16 cellular contexts compared by ENCODE assay signal in genomic region chrX:20189171-20189570, GRCh38. TPM values are rescaled to one million over a fixed set of nuclear protein-coding genes. Genes with fewer than 3 reads are reported as not detected.
DNase-seq lines count a peak whose midpoint lies in the region; ATAC-seq and TF ChIP-seq lines count a peak whose summit lies in the region.
"Had no signal": no experiment of that assay in that cellular context is flagged by ENCODE, and none has a peak within 500 bp of the region (broad histone marks: within the 10 kb centered on the region; RNA-seq: fewer than 3 reads in every experiment).

No MANE protein-coding gene starts in this region.

- H3K36me3 ChIP-seq in CD8-positive, alpha-beta T cell (ENCODE audit: insufficient read depth, low read length) = peaks cover 3% of the 10 kb centered on the region
- H3K36me3 ChIP-seq in ascending aorta (peaks cover 0 to 25% of the 10 kb centered on the region in 2 donors), stomach (peaks cover 0 to 57% (median 44%) of the 10 kb centered on the region in 4 donors)

- no peak overlapping the region for H3K4me3 Mint-ChIP-seq in activated CD4-positive, alpha-beta T cell treated with anti-CD3 and anti-CD28 coated beads for 36 hours
- H3K4me3 Mint-ChIP-seq in activated CD4-positive, alpha-beta T cell treated with anti-CD3 and anti-CD28 coated beads, Interleukin-2, amount 10 ng/mL, durations not matched to agents 24 days and 14 days = no peak overlapping the region
- H3K4me3 Mint-ChIP-seq in CD8-positive, alpha-beta T cell = no peak overlapping the region
- no peak overlapping the region for H3K4me3 Mint-ChIP-seq in T-helper 17 cell
- H3K4me3 Mint-ChIP-seq: CD4-positive, CD25-positive, alpha-beta regulatory T cell had no signal

- no peaks in the 10 kb centered on the region for H3K4me1 ChIP-seq in CD8-positive, alpha-beta T cell (ENCODE audit: insufficient read depth, low read length)
- H3K4me1 ChIP-seq in ascending aorta (no peaks in the 10 kb centered on the region), stomach (no peaks in the 10 kb centered on the region)
- H3K4me1 ChIP-seq: HAP-1 had no signal

- no peaks in the 10 kb centered on the region for H3K4me1 Mint-ChIP-seq in activated CD4-positive, alpha-beta T cell treated with anti-CD3 and anti-CD28 coated beads for 36 hours
- no peaks in the 10 kb centered on the region for H3K4me1 Mint-ChIP-seq in activated CD4-positive, alpha-beta T cell treated with anti-CD3 and anti-CD28 coated beads, Interleukin-2, amount 10 ng/mL, durations not matched to agents 24 days and 14 days
- H3K4me1 Mint-ChIP-seq in CD8-positive, alpha-beta T cell (ENCODE audit: low read depth) = no peaks in the 10 kb centered on the region
- peaks cover 8% of the 10 kb centered on the region for H3K4me1 Mint-ChIP-seq in T-helper 17 cell
- H3K4me1 Mint-ChIP-seq: CD4-positive, CD25-positive, alpha-beta regulatory T cell had no signal

- no peaks in the 10 kb centered on the region for H3K27me3 Mint-ChIP-seq in activated CD4-positive, alpha-beta T cell treated with anti-CD3 and anti-CD28 coated beads for 36 hours
- no peaks in the 10 kb centered on the region for H3K27me3 Mint-ChIP-seq in activated CD4-positive, alpha-beta T cell treated with anti-CD3 and anti-CD28 coated beads, Interleukin-2, amount 10 ng/mL, durations not matched to agents 24 days and 14 days
- no peaks in the 10 kb centered on the region for H3K27me3 Mint-ChIP-seq in CD8-positive, alpha-beta T cell (ENCODE audit: low read depth)
- no peaks in the 10 kb centered on the region for H3K27me3 Mint-ChIP-seq in T-helper 17 cell
- H3K27me3 Mint-ChIP-seq: CD4-positive, CD25-positive, alpha-beta regulatory T cell had no signal

- no peaks in the 10 kb centered on the region for H3K9me3 ChIP-seq in CD8-positive, alpha-beta T cell (ENCODE audit: low read length)
- H3K9me3 ChIP-seq in T-helper 17 cell (ENCODE audit: control insufficient read depth, low read length, poor library complexity, severe bottlenecking) (no peaks in the 10 kb centered on the region), ascending aorta (no peaks in the 10 kb centered on the region), stomach (no peaks in the 10 kb centered on the region)
- H3K9me3 ChIP-seq: BLaER1 treated with 17β-estradiol and CSF1 and Interleukin-3, amounts not matched to agents 10 nM and 100 nM; HAP-1 had no signal

- H3K27me3 ChIP-seq in CD8-positive, alpha-beta T cell (ENCODE audit: insufficient read depth, low read length) = no peaks in the 10 kb centered on the region
- H3K27me3 ChIP-seq in ascending aorta (no peaks in the 10 kb centered on the region), stomach (no peaks in the 10 kb centered on the region)
- H3K27me3 ChIP-seq: BLaER1 treated with 17β-estradiol and CSF1 and Interleukin-3, amounts not matched to agents 10 nM and 100 nM had no signal

- POLR2A ChIA-PET in activated CD4-positive, alpha-beta T cell treated with anti-CD3 and anti-CD28 coated beads for 36 hours (lab: Charles Lee) = no interaction called here
- POLR2A ChIA-PET in CD8-positive, alpha-beta T cell (lab: Charles Lee) = interaction anchor here (0.7 kb wide), 1 partner anchor 317 kb away, joined by 3 read pairs; no protein-coding TSS in a partner anchor

- no peak overlapping the region for H3K4me3 ChIP-seq in CD8-positive, alpha-beta T cell (ENCODE audit: low read depth, low read length)
- H3K4me3 ChIP-seq in ascending aorta (no peak overlapping the region), stomach (no peak overlapping the region)
- H3K4me3 ChIP-seq: BLaER1 treated with 17β-estradiol and CSF1 and Interleukin-3, amounts not matched to agents 10 nM and 100 nM; HAP-1 had no signal

- no peak for DNase-seq in activated CD4-positive, alpha-beta T cell treated with anti-CD3 and anti-CD28 coated beads for 36 hours
- no peak for DNase-seq in activated CD4-positive, alpha-beta T cell treated with anti-CD3 and anti-CD28 coated beads, Interleukin-2, amount 10 ng/mL, durations not matched to agents 24 days and 14 days
- DNase-seq in CD8-positive, alpha-beta T cell = no peak
- DNase-seq in T-helper 17 cell = no peak
- DNase-seq in foreskin melanocyte = peak; percentile 79
- no peak for DNase-seq in GOT3 (lab: John Stamatoyannopoulos, UW)
- DNase-seq in ascending aorta (ENCODE audit: low spot score in 2 of 2) = no peak
- DNase-seq in stomach = no peak
- DNase-seq: ACHN; CD4-positive, CD25-positive, alpha-beta regulatory T cell; COR-L47; DMS153; DMS79 treated with DMSO at 0.1 percent for 48 hours; EL had no signal

- no peak for TF ChIP-seq CTCF in CD8-positive, alpha-beta T cell (IDR thresholded peaks at IDR 0.05)
- TF ChIP-seq CTCF in ascending aorta (IDR thresholded peaks at IDR 0.05) = no peak
- TF ChIP-seq CTCF in stomach (IDR thresholded peaks at IDR 0.05) = no peak

- ATAC-seq in activated CD4-positive, alpha-beta T cell treated with anti-CD3 and anti-CD28 coated beads for 36 hours = no peak
- ATAC-seq in CD8-positive, alpha-beta T cell = no peak
- ATAC-seq in T-helper 17 cell = no peak

- TF ChIP-seq EP300 in stomach (IDR thresholded peaks at IDR 0.05) = no peak

- CTCF ChIA-PET in activated CD4-positive, alpha-beta T cell treated with anti-CD3 and anti-CD28 coated beads for 36 hours (lab: Charles Lee) = interaction anchor here (0.6 kb wide), 1 partner anchor 726 kb away, joined by 3 read pairs; no protein-coding TSS in a partner anchor
- CTCF ChIA-PET in CD8-positive, alpha-beta T cell (lab: Charles Lee) = no interaction called here

- intact Hi-C loops in activated CD4-positive, alpha-beta T cell treated with anti-CD3 and anti-CD28 coated beads for 36 hours (cut with DNase I, micrococcal nuclease) = no loop called here
- intact Hi-C loops in activated CD4-positive, alpha-beta T cell treated with anti-CD3 and anti-CD28 coated beads, Interleukin-2, amount 10 ng/mL, durations not matched to agents 24 days and 14 days (cut with micrococcal nuclease) = no loop called here
- intact Hi-C loops in CD8-positive, alpha-beta T cell (cut with DNase I, micrococcal nuclease) = no loop called here
- intact Hi-C loops in ascending aorta (cut with DNase I) (no loop called here), stomach (cut with DNase I; ENCODE audit: low total_unique reads) (no loop called here)

- TF ChIP-seq POLR2A in stomach (IDR thresholded peaks at IDR 0.05) = no peak

- H3K9me3 Mint-ChIP-seq in activated CD4-positive, alpha-beta T cell treated with anti-CD3 and anti-CD28 coated beads for 36 hours (ENCODE audit: low read depth) = no peaks in the 10 kb centered on the region
- no peaks in the 10 kb centered on the region for H3K9me3 Mint-ChIP-seq in activated CD4-positive, alpha-beta T cell treated with anti-CD3 and anti-CD28 coated beads, Interleukin-2, amount 10 ng/mL, durations not matched to agents 24 days and 14 days
- H3K9me3 Mint-ChIP-seq in CD8-positive, alpha-beta T cell = no peaks in the 10 kb centered on the region

- H3K27ac ChIP-seq in CD8-positive, alpha-beta T cell (ENCODE audit: low read depth, low read length) = no peak overlapping the region
- no peak overlapping the region for H3K27ac ChIP-seq in ascending aorta
- no peak overlapping the region for H3K27ac ChIP-seq in stomach
- H3K27ac ChIP-seq: BLaER1 treated with 17β-estradiol and CSF1 and Interleukin-3, amounts not matched to agents 10 nM and 100 nM had no signal

- peak overlapping the region; percentile 7 for H3K27ac Mint-ChIP-seq in activated CD4-positive, alpha-beta T cell treated with anti-CD3 and anti-CD28 coated beads for 36 hours
- H3K27ac Mint-ChIP-seq in activated CD4-positive, alpha-beta T cell treated with anti-CD3 and anti-CD28 coated beads, Interleukin-2, amount 10 ng/mL, durations not matched to agents 24 days and 14 days = no peak overlapping the region
- H3K27ac Mint-ChIP-seq in CD8-positive, alpha-beta T cell = peak overlapping the region; percentile 64
- peak overlapping the region; percentile 53 for H3K27ac Mint-ChIP-seq in T-helper 17 cell
- H3K27ac Mint-ChIP-seq: CD4-positive, CD25-positive, alpha-beta regulatory T cell had no signal

- H3K36me3 Mint-ChIP-seq in activated CD4-positive, alpha-beta T cell treated with anti-CD3 and anti-CD28 coated beads for 36 hours (ENCODE audit: low read depth) = peaks cover 24% of the 10 kb centered on the region
- H3K36me3 Mint-ChIP-seq in activated CD4-positive, alpha-beta T cell treated with anti-CD3 and anti-CD28 coated beads, Interleukin-2, amount 10 ng/mL, durations not matched to agents 24 days and 14 days (ENCODE audit: low read depth) = peaks cover 35% of the 10 kb centered on the region
- H3K36me3 Mint-ChIP-seq in CD8-positive, alpha-beta T cell = peaks cover 45% of the 10 kb centered on the region
- H3K36me3 Mint-ChIP-seq in T-helper 17 cell (ENCODE audit: low read depth) = peaks cover 3% of the 10 kb centered on the region

RNA-seq across cellular contexts. Expression of gene EIF1AX, which starts 47.5 kb away (rescaled TPM):
- 100 to 1,000 TPM in 1 of 2 experiments, 10 to 100 TPM in 1; 81.7 to 140 TPM for total RNA-seq in activated CD4-positive, alpha-beta T cell treated with anti-CD3 and anti-CD28 coated beads for 36 hours
- 112 and 118 TPM in 2 replicates for total RNA-seq in activated CD4-positive, alpha-beta T cell treated with anti-CD3 and anti-CD28 coated beads, Interleukin-2, amount 10 ng/mL, durations not matched to agents 24 days and 14 days
- total RNA-seq in CD8-positive, alpha-beta T cell = 10 to 100 TPM; 71.7 to 73.3 TPM
- total RNA-seq in T-helper 17 cell (10 to 100 TPM; 34.3 to 36.5 TPM), ascending aorta (29.3 TPM), stomach (10 to 100 TPM; 26.3 to 85.2 (median 42.0) TPM)
- polyA plus RNA-seq in stomach = 10 to 100 TPM; 25.0 to 55.0 (median 33.3) TPM
